Comparison of ENCODE assay signal across 2 cellular contexts in the genomic region with DNA sequence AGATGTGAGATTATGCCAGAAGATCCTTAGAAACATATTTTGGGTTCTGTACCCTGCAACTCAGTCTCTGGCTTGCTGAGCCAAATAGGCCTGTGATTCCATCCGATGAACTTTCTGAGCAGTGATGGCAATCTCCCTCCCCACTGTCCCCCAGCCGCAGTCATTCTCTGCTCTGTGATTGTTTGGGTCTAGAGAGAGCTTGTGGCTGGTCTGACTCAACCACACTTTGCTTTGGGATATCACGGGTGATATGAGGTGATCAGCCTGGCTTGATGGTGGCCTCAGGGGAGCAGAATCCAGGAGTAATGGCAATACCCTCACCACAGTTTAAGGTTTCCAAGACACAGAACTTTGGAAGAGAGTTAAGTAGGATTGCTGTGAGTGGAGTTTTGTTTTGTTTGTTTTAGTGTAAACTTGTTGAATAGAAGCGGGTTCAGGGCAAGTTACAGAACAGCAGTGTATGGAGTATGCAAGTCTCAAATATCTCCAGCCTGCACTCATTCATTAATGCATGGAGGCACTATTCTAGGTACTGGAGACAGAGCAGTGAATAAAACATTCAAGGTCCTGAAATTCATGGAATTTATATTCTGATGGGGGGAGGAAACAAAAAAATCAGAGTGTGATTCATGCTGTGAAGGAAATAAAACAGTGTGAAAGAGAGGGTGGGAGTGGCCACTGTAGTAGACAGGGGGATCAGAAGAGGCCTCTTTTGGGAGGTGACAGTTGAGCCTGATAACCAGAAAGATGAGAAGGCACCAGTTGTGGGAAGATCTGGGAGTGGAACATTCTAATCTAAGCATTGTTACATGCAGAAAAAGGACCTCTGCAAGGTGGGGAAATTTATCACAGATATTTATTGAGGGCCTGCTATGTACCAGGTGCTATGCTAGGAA.
TF ChIP-seq lines count a peak whose summit lies in the region.

No MANE protein-coding gene starts in this region.

TF ChIP-seq in HEK293, 187 proteins besides CTCF, POLR2A, EP300 and RAD21:
- TF ChIP-seq SCRT2 (tag by site-specific recombination; IDR thresholded peaks at IDR 0.05) (peak; percentile 94), ZNF624 (tag by site-specific recombination; IDR thresholded peaks at IDR 0.05) (no peak), ZNF2 (tag by site-specific recombination; IDR thresholded peaks at IDR 0.05) (peak; percentile 61; the same call in 1 of the 2 replicates), ZNF175 (tag by site-specific recombination; IDR thresholded peaks at IDR 0.05) (no peak), ZNF600 (tag by site-specific recombination; IDR thresholded peaks at IDR 0.05) (peak; percentile 42), SCRT1 (tag by site-specific recombination; IDR thresholded peaks at IDR 0.05; ENCODE audit: borderline replicate concordance) (peak; percentile 97), SP7 (tag by site-specific recombination; IDR thresholded peaks at IDR 0.05) (0 out of 2 replicates have a peak, but pooled peaks have one; percentile 9), ZBTB17 (tag by site-specific recombination; IDR thresholded peaks at IDR 0.05) (peak; percentile 93), ZNF747 (tag by site-specific recombination; IDR thresholded peaks at IDR 0.05) (no peak)
- TF ChIP-seq, protein P1, sequence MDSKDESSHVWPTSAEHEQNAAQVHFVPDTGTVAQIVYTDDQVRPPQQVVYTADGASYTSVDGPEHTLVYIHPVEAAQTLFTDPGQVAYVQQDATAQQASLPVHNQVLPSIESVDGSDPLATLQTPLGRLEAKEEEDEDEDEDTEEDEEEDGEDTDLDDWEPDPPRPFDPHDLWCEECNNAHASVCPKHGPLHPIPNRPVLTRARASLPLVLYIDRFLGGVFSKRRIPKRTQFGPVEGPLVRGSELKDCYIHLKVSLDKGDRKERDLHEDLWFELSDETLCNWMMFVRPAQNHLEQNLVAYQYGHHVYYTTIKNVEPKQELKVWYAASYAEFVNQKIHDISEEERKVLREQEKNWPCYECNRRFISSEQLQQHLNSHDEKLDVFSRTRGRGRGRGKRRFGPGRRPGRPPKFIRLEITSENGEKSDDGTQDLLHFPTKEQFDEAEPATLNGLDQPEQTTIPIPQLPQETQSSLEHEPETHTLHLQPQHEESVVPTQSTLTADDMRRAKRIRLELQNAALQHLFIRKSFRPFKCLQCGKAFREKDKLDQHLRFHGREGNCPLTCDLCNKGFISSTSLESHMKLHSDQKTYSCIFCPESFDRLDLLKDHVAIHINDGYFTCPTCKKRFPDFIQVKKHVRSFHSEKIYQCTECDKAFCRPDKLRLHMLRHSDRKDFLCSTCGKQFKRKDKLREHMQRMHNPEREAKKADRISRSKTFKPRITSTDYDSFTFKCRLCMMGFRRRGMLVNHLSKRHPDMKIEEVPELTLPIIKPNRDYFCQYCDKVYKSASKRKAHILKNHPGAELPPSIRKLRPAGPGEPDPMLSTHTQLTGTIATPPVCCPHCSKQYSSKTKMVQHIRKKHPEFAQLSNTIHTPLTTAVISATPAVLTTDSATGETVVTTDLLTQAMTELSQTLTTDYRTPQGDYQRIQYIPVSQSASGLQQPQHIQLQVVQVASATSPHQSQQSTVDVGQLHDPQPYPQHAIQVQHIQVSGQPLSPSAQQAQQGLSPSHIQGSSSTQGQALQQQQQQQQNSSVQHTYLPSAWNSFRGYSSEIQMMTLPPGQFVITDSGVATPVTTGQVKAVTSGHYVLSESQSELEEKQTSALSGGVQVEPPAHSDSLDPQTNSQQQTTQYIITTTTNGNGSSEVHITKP (tag by site-specific recombination; IDR thresholded peaks at IDR 0.05), result peak; percentile 75
- TF ChIP-seq, protein P2, sequence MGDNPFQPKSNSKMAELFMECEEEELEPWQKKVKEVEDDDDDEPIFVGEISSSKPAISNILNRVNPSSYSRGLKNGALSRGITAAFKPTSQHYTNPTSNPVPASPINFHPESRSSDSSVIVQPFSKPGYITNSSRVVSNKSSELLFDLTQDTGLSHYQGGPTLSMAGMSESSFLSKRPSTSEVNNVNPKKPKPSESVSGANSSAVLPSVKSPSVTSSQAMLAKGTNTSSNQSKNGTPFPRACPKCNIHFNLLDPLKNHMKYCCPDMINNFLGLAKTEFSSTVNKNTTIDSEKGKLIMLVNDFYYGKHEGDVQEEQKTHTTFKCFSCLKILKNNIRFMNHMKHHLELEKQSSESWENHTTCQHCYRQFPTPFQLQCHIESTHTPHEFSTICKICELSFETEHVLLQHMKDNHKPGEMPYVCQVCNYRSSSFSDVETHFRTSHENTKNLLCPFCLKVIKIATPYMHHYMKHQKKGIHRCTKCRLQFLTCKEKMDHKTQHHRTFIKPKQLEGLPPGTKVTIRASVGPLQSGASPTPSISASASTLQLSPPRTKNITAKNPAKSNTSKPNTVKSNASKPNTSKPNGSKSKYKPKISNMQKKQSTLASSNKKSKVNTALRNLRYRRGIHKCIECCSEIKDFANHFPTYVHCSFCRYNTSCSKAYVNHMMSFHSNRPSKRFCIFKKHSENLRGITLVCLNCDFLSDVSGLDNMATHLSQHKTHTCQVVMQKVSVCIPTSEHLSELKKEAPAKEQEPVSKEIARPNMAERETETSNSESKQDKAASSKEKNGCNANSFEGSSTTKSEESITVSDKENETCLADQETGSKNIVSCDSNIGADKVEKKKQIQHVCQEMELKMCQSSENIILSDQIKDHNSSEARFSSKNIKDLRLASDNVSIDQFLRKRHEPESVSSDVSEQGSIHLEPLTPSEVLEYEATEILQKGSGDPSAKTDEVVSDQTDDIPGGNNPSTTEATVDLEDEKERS (tag by site-specific recombination; IDR thresholded peaks at IDR 0.05), result no peak

TF ChIP-seq in K562, 482 proteins besides CTCF, POLR2A, EP300 and RAD21 (continues in another document):
- TF ChIP-seq ATF7 (IDR thresholded peaks at IDR 0.05) (peak; percentile 47), YBX1 (IDR thresholded peaks at IDR 0.05) (no peak), NCOR1 (IDR thresholded peaks at IDR 0.05) (peak; percentile 54; the same call in 1 of the 2 replicates), RFX1 (IDR thresholded peaks at IDR 0.05) (no peak), FOSL1 (tag; conservative IDR thresholded peaks at IDR 0.05) (peak; percentile 76), KDM1A (IDR thresholded peaks at IDR 0.05) (peak; percentile 45 to 66; a peak in 3 of 4 replicates), CBFA2T2 (conservative IDR thresholded peaks at IDR 0.05) (peak; percentile 48), TCF3 (CRISPR knock-in tag; IDR thresholded peaks at IDR 0.05) (peak; percentile 51), TAL1 (IDR thresholded peaks at IDR 0.05) (peak; percentile 27; the same call in 1 of the 2 replicates), HDAC3 (IDR thresholded peaks at IDR 0.05; ENCODE audit: borderline replicate concordance, partially characterized antibody) (peak; percentile 19), CTBP1 (IDR thresholded peaks at IDR 0.05; ENCODE audit: borderline replicate concordance) (peak; percentile 16; the same call in 1 of the 2 replicates), TEAD2 (tag; IDR thresholded peaks at IDR 0.05) (0 out of 2 replicates have a peak, but pooled peaks have one; percentile 19), MECOM (CRISPR knock-in tag; IDR thresholded peaks at IDR 0.05) (peak; percentile 57), ZNF75A (CRISPR knock-in tag; IDR thresholded peaks at IDR 0.05) (0 out of 2 replicates have a peak, but pooled peaks have one; percentile 11), MEIS2 (IDR thresholded peaks at IDR 0.05; ENCODE audit: partially characterized antibody) (peak; percentile 17), KLF1 (tag; IDR thresholded peaks at IDR 0.05) (no peak), POLR2G (IDR thresholded peaks at IDR 0.05; ENCODE audit: low read depth, low read length) (no peak), ZNF24 (IDR thresholded peaks at IDR 0.05) (peak; percentile 38; the same call in 1 of the 2 replicates), CBFA2T3 (IDR thresholded peaks at IDR 0.05) (peak; percentile 72), JUND (IDR thresholded peaks at IDR 0.05; ENCODE audit: borderline replicate concordance, low read depth, low read length) (peak; percentile 38; the same call in 1 of the 2 replicates), JUND (tag; IDR thresholded peaks at IDR 0.05; ENCODE audit: borderline replicate concordance, low read depth, low read length) (peak; percentile 8; the same call in 1 of the 3 replicates)
- TF ChIP-seq, protein P3, sequence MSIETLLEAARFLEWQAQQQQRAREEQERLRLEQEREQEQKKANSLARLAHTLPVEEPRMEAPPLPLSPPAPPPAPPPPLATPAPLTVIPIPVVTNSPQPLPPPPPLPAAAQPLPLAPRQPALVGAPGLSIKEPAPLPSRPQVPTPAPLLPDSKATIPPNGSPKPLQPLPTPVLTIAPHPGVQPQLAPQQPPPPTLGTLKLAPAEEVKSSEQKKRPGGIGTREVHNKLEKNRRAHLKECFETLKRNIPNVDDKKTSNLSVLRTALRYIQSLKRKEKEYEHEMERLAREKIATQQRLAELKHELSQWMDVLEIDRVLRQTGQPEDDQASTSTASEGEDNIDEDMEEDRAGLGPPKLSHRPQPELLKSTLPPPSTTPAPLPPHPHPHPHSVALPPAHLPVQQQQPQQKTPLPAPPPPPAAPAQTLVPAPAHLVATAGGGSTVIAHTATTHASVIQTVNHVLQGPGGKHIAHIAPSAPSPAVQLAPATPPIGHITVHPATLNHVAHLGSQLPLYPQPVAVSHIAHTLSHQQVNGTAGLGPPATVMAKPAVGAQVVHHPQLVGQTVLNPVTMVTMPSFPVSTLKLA (conservative IDR thresholded peaks at IDR 0.05), result 0 out of 4 replicates have a peak, but pooled peaks of 1 of the 2 experiments have one; percentile 20
- TF ChIP-seq, protein P4, sequence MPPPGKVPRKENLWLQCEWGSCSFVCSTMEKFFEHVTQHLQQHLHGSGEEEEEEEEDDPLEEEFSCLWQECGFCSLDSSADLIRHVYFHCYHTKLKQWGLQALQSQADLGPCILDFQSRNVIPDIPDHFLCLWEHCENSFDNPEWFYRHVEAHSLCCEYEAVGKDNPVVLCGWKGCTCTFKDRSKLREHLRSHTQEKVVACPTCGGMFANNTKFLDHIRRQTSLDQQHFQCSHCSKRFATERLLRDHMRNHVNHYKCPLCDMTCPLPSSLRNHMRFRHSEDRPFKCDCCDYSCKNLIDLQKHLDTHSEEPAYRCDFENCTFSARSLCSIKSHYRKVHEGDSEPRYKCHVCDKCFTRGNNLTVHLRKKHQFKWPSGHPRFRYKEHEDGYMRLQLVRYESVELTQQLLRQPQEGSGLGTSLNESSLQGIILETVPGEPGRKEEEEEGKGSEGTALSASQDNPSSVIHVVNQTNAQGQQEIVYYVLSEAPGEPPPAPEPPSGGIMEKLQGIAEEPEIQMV (tag; conservative IDR thresholded peaks at IDR 0.05; ENCODE audit: low read depth), result no peak
- TF ChIP-seq, protein P5, sequence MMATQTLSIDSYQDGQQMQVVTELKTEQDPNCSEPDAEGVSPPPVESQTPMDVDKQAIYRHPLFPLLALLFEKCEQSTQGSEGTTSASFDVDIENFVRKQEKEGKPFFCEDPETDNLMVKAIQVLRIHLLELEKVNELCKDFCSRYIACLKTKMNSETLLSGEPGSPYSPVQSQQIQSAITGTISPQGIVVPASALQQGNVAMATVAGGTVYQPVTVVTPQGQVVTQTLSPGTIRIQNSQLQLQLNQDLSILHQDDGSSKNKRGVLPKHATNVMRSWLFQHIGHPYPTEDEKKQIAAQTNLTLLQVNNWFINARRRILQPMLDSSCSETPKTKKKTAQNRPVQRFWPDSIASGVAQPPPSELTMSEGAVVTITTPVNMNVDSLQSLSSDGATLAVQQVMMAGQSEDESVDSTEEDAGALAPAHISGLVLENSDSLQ (IDR thresholded peaks at IDR 0.05), result peak; percentile 46
- TF ChIP-seq, protein P6, sequence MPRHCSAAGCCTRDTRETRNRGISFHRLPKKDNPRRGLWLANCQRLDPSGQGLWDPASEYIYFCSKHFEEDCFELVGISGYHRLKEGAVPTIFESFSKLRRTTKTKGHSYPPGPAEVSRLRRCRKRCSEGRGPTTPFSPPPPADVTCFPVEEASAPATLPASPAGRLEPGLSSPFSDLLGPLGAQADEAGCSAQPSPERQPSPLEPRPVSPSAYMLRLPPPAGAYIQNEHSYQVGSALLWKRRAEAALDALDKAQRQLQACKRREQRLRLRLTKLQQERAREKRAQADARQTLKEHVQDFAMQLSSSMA (CRISPR knock-in tag; IDR thresholded peaks at IDR 0.05), result no peak
- TF ChIP-seq, protein P7, sequence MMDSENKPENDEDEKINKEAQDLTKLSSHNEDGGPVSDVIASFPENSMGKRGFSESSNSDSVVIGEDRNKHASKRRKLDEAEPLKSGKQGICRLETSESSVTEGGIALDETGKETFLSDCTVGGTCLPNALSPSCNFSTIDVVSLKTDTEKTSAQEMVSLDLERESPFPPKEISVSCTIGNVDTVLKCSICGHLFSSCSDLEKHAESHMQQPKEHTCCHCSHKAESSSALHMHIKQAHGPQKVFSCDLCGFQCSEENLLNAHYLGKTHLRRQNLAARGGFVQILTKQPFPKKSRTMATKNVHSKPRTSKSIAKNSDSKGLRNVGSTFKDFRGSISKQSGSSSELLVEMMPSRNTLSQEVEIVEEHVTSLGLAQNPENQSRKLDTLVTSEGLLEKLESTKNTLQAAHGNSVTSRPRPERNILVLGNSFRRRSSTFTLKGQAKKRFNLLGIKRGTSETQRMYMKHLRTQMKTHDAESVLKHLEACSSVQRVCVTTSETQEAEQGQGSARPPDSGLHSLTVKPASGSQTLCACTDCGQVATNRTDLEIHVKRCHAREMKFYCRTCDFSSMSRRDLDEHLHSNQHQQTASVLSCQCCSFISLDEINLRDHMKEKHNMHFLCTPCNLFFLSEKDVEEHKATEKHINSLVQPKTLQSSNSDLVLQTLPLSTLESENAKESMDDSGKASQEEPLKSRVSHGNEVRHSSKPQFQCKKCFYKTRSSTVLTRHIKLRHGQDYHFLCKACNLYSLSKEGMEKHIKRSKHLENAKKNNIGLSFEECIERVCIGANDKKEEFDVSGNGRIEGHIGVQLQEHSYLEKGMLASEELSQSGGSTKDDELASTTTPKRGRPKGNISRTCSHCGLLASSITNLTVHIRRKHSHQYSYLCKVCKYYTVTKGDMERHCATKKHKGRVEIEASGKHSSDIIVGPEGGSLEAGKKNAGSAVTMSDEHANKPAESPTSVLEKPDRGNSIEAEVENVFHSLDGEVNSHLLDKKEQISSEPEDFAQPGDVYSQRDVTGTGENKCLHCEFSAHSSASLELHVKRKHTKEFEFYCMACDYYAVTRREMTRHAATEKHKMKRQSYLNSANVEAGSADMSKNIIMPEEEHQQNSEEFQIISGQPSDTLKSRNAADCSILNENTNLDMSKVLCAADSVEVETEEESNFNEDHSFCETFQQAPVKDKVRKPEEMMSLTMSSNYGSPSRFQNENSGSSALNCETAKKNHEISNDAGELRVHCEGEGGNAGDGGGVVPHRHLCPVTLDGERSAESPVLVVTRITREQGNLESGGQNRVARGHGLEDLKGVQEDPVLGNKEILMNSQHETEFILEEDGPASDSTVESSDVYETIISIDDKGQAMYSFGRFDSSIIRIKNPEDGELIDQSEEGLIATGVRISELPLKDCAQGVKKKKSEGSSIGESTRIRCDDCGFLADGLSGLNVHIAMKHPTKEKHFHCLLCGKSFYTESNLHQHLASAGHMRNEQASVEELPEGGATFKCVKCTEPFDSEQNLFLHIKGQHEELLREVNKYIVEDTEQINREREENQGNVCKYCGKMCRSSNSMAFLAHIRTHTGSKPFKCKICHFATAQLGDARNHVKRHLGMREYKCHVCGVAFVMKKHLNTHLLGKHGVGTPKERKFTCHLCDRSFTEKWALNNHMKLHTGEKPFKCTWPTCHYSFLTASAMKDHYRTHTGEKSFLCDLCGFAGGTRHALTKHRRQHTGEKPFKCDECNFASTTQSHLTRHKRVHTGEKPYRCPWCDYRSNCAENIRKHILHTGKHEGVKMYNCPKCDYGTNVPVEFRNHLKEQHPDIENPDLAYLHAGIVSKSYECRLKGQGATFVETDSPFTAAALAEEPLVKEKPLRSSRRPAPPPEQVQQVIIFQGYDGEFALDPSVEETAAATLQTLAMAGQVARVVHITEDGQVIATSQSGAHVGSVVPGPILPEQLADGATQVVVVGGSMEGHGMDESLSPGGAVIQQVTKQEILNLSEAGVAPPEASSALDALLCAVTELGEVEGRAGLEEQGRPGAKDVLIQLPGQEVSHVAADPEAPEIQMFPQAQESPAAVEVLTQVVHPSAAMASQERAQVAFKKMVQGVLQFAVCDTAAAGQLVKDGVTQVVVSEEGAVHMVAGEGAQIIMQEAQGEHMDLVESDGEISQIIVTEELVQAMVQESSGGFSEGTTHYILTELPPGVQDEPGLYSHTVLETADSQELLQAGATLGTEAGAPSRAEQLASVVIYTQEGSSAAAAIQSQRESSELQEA (IDR thresholded peaks at IDR 0.05; ENCODE audit: low read depth), result no peak
